ENCODE assay signal across 8 cellular contexts in genomic region chr7:64313740-64314491, GRCh38. TPM values are rescaled to one million over a fixed set of nuclear protein-coding genes. Genes with fewer than 3 reads are reported as not detected.
A peak's percentile ranks its signal among the peaks of the same experiment; 100 is the strongest.
DNase-seq lines count a peak whose midpoint lies in the region; ATAC-seq, FAIRE-seq and TF ChIP-seq lines count a peak whose summit lies in the region.

ZNF736 (plus strand) TSS chr7:64313961; CDS start chr7:64314151, 190 bp downstream.

- H3K4me1 ChIP-seq in right atrium auricular region (peaks cover 0 to 25% of the 10 kb centered on the region in 2 donors), small intestine (ENCODE audit: control insufficient read depth in 2 of 2, insufficient read depth in 1 of 2, low read depth in 1 of 2, low read length in 1 of 2) (peaks cover 3 to 7% of the 10 kb centered on the region in 2 donors)

- peak within 1 kb of the TSS; percentile 37 for H3K27ac ChIP-seq in angular gyrus (ENCODE audit: low read depth, low read length)
- peak within 1 kb of the TSS; percentile 63 to 74 for H3K27ac ChIP-seq in right atrium auricular region
- H3K27ac ChIP-seq in small intestine (ENCODE audit: low read depth in 1 of 2, low read length in 1 of 2), result peak within 1 kb of the TSS in 1 of 2 donors; percentile 96

- no peaks in the 10 kb centered on the region for H3K27me3 ChIP-seq in right atrium auricular region
- no peaks in the 10 kb centered on the region for H3K27me3 ChIP-seq in small intestine (ENCODE audit: control insufficient read depth in 2 of 2, insufficient read depth in 2 of 2, low read length in 2 of 2)

- H3K9me3 ChIP-seq in right atrium auricular region (no peaks in the 10 kb centered on the region), small intestine (ENCODE audit: control insufficient read depth, low read depth) (no peaks in the 10 kb centered on the region)

- WGBS in small intestine, 3 donors, result 0 to 1% (median 0%) methylated on average over 33 of the region's 33 CpGs

- in situ Hi-C loops in GM13976 (cut with MboI; ENCODE audit: low sequenced_read_pairs, unreplicated experiment), result loop anchor here (25.0 kb wide), 1 partner anchor 248 kb away; the partner anchor contains the start of gene ZNF680

- ATAC-seq in HG02852 (IDR thresholded peaks at IDR 0.05; ENCODE audit: unreplicated experiment), result peak; percentile 100

- TF ChIP-seq CTCF in GM13976 (IDR thresholded peaks at IDR 0.05; ENCODE audit: borderline replicate concordance, control extremely low read depth, extremely low read depth, insufficient read depth, missing control alignments) (no peak), right atrium auricular region (IDR thresholded peaks at IDR 0.05) (no peak), chondrocyte (IDR thresholded peaks at IDR 0.05) (no peak)

- peak; percentile 85 for DNase-seq in GM13976 (ENCODE audit: low spot score)
- DNase-seq in NCI-H146 treated with DMSO at 0.1 percent for 48 hours (lab: John Stamatoyannopoulos, UW; ENCODE audit: unreplicated experiment), result peak; percentile 93
- DNase-seq in T-helper 2 cell, result peak; percentile 56 to 96 (median 80)
- peak; percentile 97 for DNase-seq in right atrium auricular region (ENCODE audit: low spot score)
- DNase-seq in small intestine, result peak; percentile 94
- no peak for DNase-seq in chondrocyte (ENCODE audit: low spot score)

- H3K4me3 Mint-ChIP-seq in chondrocyte (ENCODE audit: unreplicated experiment), result no peak within 1 kb of the TSS

- no peak for FAIRE-seq in small intestine (lab: Jason Lieb, UNC)

- H3K36me3 ChIP-seq in right atrium auricular region (no peaks in the 10 kb centered on the region), small intestine (ENCODE audit: control insufficient read depth in 2 of 2, insufficient read depth in 2 of 2, low read length in 2 of 2) (no peaks in the 10 kb centered on the region)

- no peak within 1 kb of the TSS for H3K27ac Mint-ChIP-seq in chondrocyte (ENCODE audit: unreplicated experiment)

- H3K4me3 ChIP-seq in right atrium auricular region, result peak within 1 kb of the TSS; percentile 66 to 71
- peak within 1 kb of the TSS; percentile 57 to 63 for H3K4me3 ChIP-seq in small intestine (ENCODE audit: low read depth in 1 of 2, low read length in 2 of 2)

- peaks cover 1% of the 10 kb centered on the region for H3K36me3 Mint-ChIP-seq in chondrocyte (ENCODE audit: low read depth)

- H3K4me1 Mint-ChIP-seq in chondrocyte (ENCODE audit: low read depth), result no peaks in the 10 kb centered on the region

- H3K9me3 Mint-ChIP-seq in chondrocyte (ENCODE audit: low read depth), result peaks cover 45% of the 10 kb centered on the region

- H3K27me3 Mint-ChIP-seq in chondrocyte (ENCODE audit: low read depth), result no peaks in the 10 kb centered on the region

RNA-seq across cellular contexts. Expression of gene ZNF736, which starts in this region (rescaled TPM):
- total RNA-seq in right atrium auricular region (1 to 10 TPM; 1.4 to 1.7 TPM), chondrocyte (not detected in 3 replicates)
- polyA plus RNA-seq in small intestine, result 1 to 10 TPM in 1 of 3 donors, under 1 TPM in 2; 0.27 to 3.5 (median 0.45) TPM
